ENCODE assay signal across 1 cellular context in the genomic region with DNA sequence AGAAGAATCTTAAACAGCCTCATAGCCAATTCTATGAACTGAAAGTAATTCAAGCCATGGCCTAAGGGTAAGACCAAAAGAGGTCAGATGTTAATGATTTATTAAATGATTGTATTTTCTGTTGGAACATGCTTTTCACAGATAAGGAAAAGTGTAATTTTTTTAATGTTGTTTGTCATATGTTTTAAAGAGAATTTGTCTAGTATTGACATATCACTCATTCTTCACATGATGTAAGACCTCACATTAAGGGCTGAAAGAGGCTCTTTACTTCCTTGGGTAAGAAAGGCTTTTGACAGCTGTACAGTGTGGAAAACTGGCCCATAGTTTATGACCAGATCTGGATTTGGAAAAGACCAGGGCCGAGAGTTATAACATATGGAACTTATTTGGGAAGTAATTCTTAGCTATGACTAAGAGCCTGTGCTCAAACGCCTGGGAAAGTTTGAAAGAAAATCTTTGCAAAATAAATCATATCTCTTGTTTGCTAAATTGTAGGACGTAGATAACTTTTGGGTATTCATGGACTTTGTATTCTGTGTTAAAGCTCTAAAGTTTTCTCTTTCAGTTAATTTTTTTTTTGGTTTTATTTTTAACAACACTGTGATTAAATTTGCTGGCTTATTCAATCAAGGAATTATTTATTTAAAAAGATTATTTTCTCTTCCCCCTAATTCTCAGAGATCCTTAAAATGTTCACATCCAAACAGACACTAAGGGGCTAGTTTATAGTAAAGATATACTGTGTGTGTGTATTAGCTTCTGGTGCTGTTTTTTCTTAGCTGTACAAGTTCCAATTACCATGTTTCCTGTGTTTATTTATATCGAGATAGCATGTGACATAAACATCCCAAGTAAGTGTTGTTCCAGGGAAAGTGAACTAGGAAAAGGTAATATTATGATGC.
TF ChIP-seq lines count a peak whose summit lies in the region.

No MANE protein-coding gene starts in this region.

TF ChIP-seq in HEK293, 187 proteins besides CTCF, POLR2A, EP300 and RAD21 (continued from another document):
- TF ChIP-seq, protein P1, sequence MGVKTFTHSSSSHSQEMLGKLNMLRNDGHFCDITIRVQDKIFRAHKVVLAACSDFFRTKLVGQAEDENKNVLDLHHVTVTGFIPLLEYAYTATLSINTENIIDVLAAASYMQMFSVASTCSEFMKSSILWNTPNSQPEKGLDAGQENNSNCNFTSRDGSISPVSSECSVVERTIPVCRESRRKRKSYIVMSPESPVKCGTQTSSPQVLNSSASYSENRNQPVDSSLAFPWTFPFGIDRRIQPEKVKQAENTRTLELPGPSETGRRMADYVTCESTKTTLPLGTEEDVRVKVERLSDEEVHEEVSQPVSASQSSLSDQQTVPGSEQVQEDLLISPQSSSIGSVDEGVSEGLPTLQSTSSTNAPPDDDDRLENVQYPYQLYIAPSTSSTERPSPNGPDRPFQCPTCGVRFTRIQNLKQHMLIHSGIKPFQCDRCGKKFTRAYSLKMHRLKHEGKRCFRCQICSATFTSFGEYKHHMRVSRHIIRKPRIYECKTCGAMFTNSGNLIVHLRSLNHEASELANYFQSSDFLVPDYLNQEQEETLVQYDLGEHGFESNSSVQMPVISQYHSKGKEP (tag by site-specific recombination; IDR thresholded peaks at IDR 0.05), result no peak
- TF ChIP-seq ZNF529 (tag by site-specific recombination; IDR thresholded peaks at IDR 0.05; ENCODE audit: insufficient replicate concordance) (no peak), ZNF423 (tag by site-specific recombination; IDR thresholded peaks at IDR 0.05) (no peak), ZNF24 (tag by site-specific recombination; IDR thresholded peaks at IDR 0.05) (0 out of 2 replicates have a peak, but pooled peaks have one; percentile 26), TCF7L2 (IDR thresholded peaks at IDR 0.05; ENCODE audit: borderline replicate concordance, low read depth, low read length) (0 out of 2 replicates have a peak, but pooled peaks have one; percentile 44), ZNF514 (tag by site-specific recombination; IDR thresholded peaks at IDR 0.05) (no peak), ZNF473 (tag by site-specific recombination; IDR thresholded peaks at IDR 0.05) (no peak), ZNF157 (tag by site-specific recombination; IDR thresholded peaks at IDR 0.05) (no peak)
- TF ChIP-seq, protein P2, sequence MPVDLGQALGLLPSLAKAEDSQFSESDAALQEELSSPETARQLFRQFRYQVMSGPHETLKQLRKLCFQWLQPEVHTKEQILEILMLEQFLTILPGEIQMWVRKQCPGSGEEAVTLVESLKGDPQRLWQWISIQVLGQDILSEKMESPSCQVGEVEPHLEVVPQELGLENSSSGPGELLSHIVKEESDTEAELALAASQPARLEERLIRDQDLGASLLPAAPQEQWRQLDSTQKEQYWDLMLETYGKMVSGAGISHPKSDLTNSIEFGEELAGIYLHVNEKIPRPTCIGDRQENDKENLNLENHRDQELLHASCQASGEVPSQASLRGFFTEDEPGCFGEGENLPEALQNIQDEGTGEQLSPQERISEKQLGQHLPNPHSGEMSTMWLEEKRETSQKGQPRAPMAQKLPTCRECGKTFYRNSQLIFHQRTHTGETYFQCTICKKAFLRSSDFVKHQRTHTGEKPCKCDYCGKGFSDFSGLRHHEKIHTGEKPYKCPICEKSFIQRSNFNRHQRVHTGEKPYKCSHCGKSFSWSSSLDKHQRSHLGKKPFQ (tag by site-specific recombination; IDR thresholded peaks at IDR 0.05), result no peak
- TF ChIP-seq, protein P3, sequence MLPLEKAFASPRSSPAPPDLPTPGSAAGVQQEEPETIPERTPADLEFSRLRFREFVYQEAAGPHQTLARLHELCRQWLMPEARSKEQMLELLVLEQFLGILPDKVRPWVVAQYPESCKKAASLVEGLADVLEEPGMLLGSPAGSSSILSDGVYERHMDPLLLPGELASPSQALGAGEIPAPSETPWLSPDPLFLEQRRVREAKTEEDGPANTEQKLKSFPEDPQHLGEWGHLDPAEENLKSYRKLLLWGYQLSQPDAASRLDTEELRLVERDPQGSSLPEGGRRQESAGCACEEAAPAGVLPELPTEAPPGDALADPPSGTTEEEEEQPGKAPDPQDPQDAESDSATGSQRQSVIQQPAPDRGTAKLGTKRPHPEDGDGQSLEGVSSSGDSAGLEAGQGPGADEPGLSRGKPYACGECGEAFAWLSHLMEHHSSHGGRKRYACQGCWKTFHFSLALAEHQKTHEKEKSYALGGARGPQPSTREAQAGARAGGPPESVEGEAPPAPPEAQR (tag by site-specific recombination; IDR thresholded peaks at IDR 0.05), result no peak
TF ChIP-seq in HEK293: peak in this region for 7.
